ENCODE assay signal across 8 cellular contexts in genomic region chr18:11946756-11947155, GRCh38. TPM values are rescaled to one million over a fixed set of nuclear protein-coding genes. Genes with fewer than 3 reads are reported as not detected.
DNase-seq lines count a peak whose midpoint lies in the region; ATAC-seq, FAIRE-seq and TF ChIP-seq lines count a peak whose summit lies in the region.

No MANE protein-coding gene starts in this region.

- H3K9me3 ChIP-seq in A549 (no peaks in the 10 kb centered on the region), ascending aorta (no peaks in the 10 kb centered on the region), suprapubic skin (no peaks in the 10 kb centered on the region)

- TF ChIP-seq RAD21 in A549 (conservative IDR thresholded peaks at IDR 0.05 in 1 of 2, IDR thresholded peaks at IDR 0.05 in 1 of 2) = no peak

- POLR2A ChIA-PET in A549 (lab: Yijun Ruan, JAX) = interaction anchor here (1.1 to 4.7 kb wide), 6 partner anchors 9 to 48 kb away, joined by 3 to 50 read pairs (median 4); partner anchors contain the start of gene IMPA2
- POLR2A ChIA-PET in activated CD4-positive, alpha-beta memory T cell treated with anti-CD3 and anti-CD28 coated beads, Interleukin-2, amount 10 ng/mL, durations not matched to agents 7 days and 5 days (lab: Charles Lee) = interaction anchor here (0.7 to 2.7 kb wide), 3 partner anchors 34 to 92 kb away, joined by 3 to 21 read pairs (median 3); partner anchors contain the start of gene IMPA2

- TF ChIP-seq POLR2A in A549 (IDR thresholded peaks at IDR 0.05; ENCODE audit: low read length) (no peak), suprapubic skin (IDR thresholded peaks at IDR 0.05) (no peak)

- H3K4me2 ChIP-seq in A549 = peak overlapping the region; percentile 76

- CTCF ChIA-PET in A549 (lab: Yijun Ruan, JAX) = interaction anchor here (0.7 to 21.3 kb wide), 7 partner anchors 9 to 93 kb away, joined by 3 to 435 read pairs (median 5); partner anchors contain the start of gene IMPA2
- CTCF ChIA-PET in activated CD4-positive, alpha-beta memory T cell treated with anti-CD3 and anti-CD28 coated beads, Interleukin-2, amount 10 ng/mL, durations not matched to agents 7 days and 5 days (lab: Charles Lee) = interaction anchor here (0.6 to 3.9 kb wide), 4 partner anchors 9 to 92 kb away, joined by 4 to 21 read pairs (median 13); no protein-coding TSS in a partner anchor

- no peaks in the 10 kb centered on the region for H3K36me3 ChIP-seq in ascending aorta
- no peaks in the 10 kb centered on the region for H3K36me3 ChIP-seq in suprapubic skin

- no peaks in the 10 kb centered on the region for H3K9me3 Mint-ChIP-seq in activated CD4-positive, alpha-beta memory T cell treated with anti-CD3 and anti-CD28 coated beads, Interleukin-2, amount 10 ng/mL, durations not matched to agents 7 days and 5 days

- peaks cover 35% of the 10 kb centered on the region for H3K4me1 ChIP-seq in A549
- peaks cover 3 to 14% of the 10 kb centered on the region in 2 donors for H3K4me1 ChIP-seq in ascending aorta
- peaks cover 31% of the 10 kb centered on the region for H3K4me1 ChIP-seq in suprapubic skin

- no peak overlapping the region for H3K27ac Mint-ChIP-seq in activated CD4-positive, alpha-beta memory T cell treated with anti-CD3 and anti-CD28 coated beads, Interleukin-2, amount 10 ng/mL, durations not matched to agents 7 days and 5 days

- intact Hi-C loops in ascending aorta (cut with DNase I) (loop anchor here (1.0 to 5.0 kb wide), 4 partner anchors 35 to 331 kb away; partner anchors contain the start of genes GNAL, IMPA2 and MPPE1), left colon (cut with DNase I, micrococcal nuclease) (no loop called here)

- H3K4me1 Mint-ChIP-seq in activated CD4-positive, alpha-beta memory T cell treated with anti-CD3 and anti-CD28 coated beads, Interleukin-2, amount 10 ng/mL, durations not matched to agents 7 days and 5 days = peaks cover 21% of the 10 kb centered on the region

- no peak for TF ChIP-seq EP300 in A549 (IDR thresholded peaks at IDR 0.05)
- TF ChIP-seq EP300 in suprapubic skin (IDR thresholded peaks at IDR 0.05) = no peak

- TF ChIP-seq CTCF in A549 (IDR thresholded peaks at IDR 0.05) (no peak), ascending aorta (IDR thresholded peaks at IDR 0.05) (no peak), suprapubic skin (IDR thresholded peaks at IDR 0.05) (no peak)

- H3K27me3 ChIP-seq in ascending aorta = no peaks in the 10 kb centered on the region
- no peaks in the 10 kb centered on the region for H3K27me3 ChIP-seq in suprapubic skin

- ATAC-seq in A549 (peak; percentile 42 to 64; a peak in 3 of 6 replicates), HG02840 (IDR thresholded peaks at IDR 0.05; ENCODE audit: low FRiP score, unreplicated experiment) (peak; percentile 20), left colon (peak; percentile 42), HG02870 (IDR thresholded peaks at IDR 0.05; ENCODE audit: unreplicated experiment) (no peak)

- FAIRE-seq in A549 (lab: Jason Lieb, UNC) = no peak

- H3K4me3 Mint-ChIP-seq in activated CD4-positive, alpha-beta memory T cell treated with anti-CD3 and anti-CD28 coated beads, Interleukin-2, amount 10 ng/mL, durations not matched to agents 7 days and 5 days = no peak overlapping the region

- H3K27ac ChIP-seq in A549 = peak overlapping the region; percentile 98 to 100
- peak overlapping the region; percentile 84 to 99 for H3K27ac ChIP-seq in ascending aorta
- H3K27ac ChIP-seq in suprapubic skin = peak overlapping the region; percentile 91

- no peaks in the 10 kb centered on the region for H3K27me3 Mint-ChIP-seq in activated CD4-positive, alpha-beta memory T cell treated with anti-CD3 and anti-CD28 coated beads, Interleukin-2, amount 10 ng/mL, durations not matched to agents 7 days and 5 days

- no peaks in the 10 kb centered on the region for H3K36me3 Mint-ChIP-seq in activated CD4-positive, alpha-beta memory T cell treated with anti-CD3 and anti-CD28 coated beads, Interleukin-2, amount 10 ng/mL, durations not matched to agents 7 days and 5 days (ENCODE audit: low read depth)

- H3K4me3 ChIP-seq in A549 (peak overlapping the region; percentile 49), ascending aorta (peak overlapping the region; percentile 64 to 66), suprapubic skin (peak overlapping the region; percentile 61)

- DNase-seq in A549 (ENCODE audit: low read depth in 1 of 2, low spot score in 1 of 2) = no peak
- DNase-seq in ascending aorta (ENCODE audit: low spot score in 2 of 2) = peak in 1 of 2 donors; percentile 74
- DNase-seq in left colon = peak in 1 of 2 donors; percentile 38
- no peak for DNase-seq in suprapubic skin (ENCODE audit: low spot score in 2 of 2)
- no peak for DNase-seq in activated CD4-positive, alpha-beta memory T cell treated with anti-CD3 and anti-CD28 coated beads, Interleukin-2, amount 10 ng/mL, durations not matched to agents 7 days and 5 days
- no peak for DNase-seq in NCI-H2196 treated with DMSO at 0.1 percent for 48 hours (lab: John Stamatoyannopoulos, UW; ENCODE audit: unreplicated experiment)

- 23% methylated on average over 3 of the region's 3 CpGs for WGBS in A549 (ENCODE audit: missing lambda C conversion rate)
- WGBS in suprapubic skin = 23% methylated on average over 3 of the region's 3 CpGs

TF ChIP-seq in A549, 52 proteins besides CTCF, POLR2A, EP300 and RAD21:
- no peak for TF ChIP-seq MAFK (IDR thresholded peaks at IDR 0.05; ENCODE audit: partially characterized antibody)
- no peak for TF ChIP-seq KDM1A (IDR thresholded peaks at IDR 0.05; ENCODE audit: low read depth)
- no peak for TF ChIP-seq CHD4 (IDR thresholded peaks at IDR 0.05; ENCODE audit: borderline replicate concordance)
- no peak for TF ChIP-seq USF2 (IDR thresholded peaks at IDR 0.05)
- no peak for TF ChIP-seq HDAC2 (IDR thresholded peaks at IDR 0.05)
- no peak for TF ChIP-seq MAX (IDR thresholded peaks at IDR 0.05)
- no peak for TF ChIP-seq ZSCAN20 (CRISPR knock-in tag; IDR thresholded peaks at IDR 0.05)
- TF ChIP-seq, protein P1, sequence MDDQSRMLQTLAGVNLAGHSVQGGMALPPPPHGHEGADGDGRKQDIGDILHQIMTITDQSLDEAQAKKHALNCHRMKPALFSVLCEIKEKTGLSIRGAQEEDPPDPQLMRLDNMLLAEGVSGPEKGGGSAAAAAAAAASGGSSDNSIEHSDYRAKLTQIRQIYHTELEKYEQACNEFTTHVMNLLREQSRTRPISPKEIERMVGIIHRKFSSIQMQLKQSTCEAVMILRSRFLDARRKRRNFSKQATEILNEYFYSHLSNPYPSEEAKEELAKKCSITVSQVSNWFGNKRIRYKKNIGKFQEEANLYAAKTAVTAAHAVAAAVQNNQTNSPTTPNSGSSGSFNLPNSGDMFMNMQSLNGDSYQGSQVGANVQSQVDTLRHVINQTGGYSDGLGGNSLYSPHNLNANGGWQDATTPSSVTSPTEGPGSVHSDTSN (IDR thresholded peaks at IDR 0.05) = no peak
- no peak for TF ChIP-seq FOSB (CRISPR knock-in tag; IDR thresholded peaks at IDR 0.05)
- TF ChIP-seq RNF2 (IDR thresholded peaks at IDR 0.05; ENCODE audit: borderline replicate concordance, low read depth) = no peak
- no peak for TF ChIP-seq RCOR1 (IDR thresholded peaks at IDR 0.05; ENCODE audit: low read depth, low read length)
- no peak for TF ChIP-seq MAZ (IDR thresholded peaks at IDR 0.05; ENCODE audit: borderline replicate concordance, low read depth, low read length)
- TF ChIP-seq ZFP36 (IDR thresholded peaks at IDR 0.05; ENCODE audit: borderline replicate concordance, partially characterized antibody) = no peak
- TF ChIP-seq TP53 (CRISPR knock-in tag; IDR thresholded peaks at IDR 0.05) = no peak

RNA-seq across cellular contexts. Expression of gene IMPA2, which starts 34.6 kb away (rescaled TPM):
- 35.1 and 41.0 TPM in 2 replicates for polyA plus RNA-seq in A549 (2011; rRNA removed)
- 59.4 and 75.6 TPM in 2 replicates for polyA plus RNA-seq in A549 (2012; cell fraction: cytosol; rRNA removed)
- 72.3 and 88.3 TPM in 2 replicates for polyA plus RNA-seq in A549 (2012; cell fraction: nucleus; rRNA removed)
- polyA plus RNA-seq in A549 (2017; fragmentation: RNase III; extraction: RNeasy Plus Mini Kit Qiagen cat#74134 plus additional on column Dnase treatment) = 50.9 to 75.6 TPM (median 65.3 TPM) in 3 replicates
- polyA minus RNA-seq in A549 (2011; rRNA and poly(A)+ RNA removed) = 30.7 and 42.3 TPM in 2 replicates
- total RNA-seq in ascending aorta = 43.4 TPM
- total RNA-seq in left colon = 100 to 1,000 TPM; 114 to 135 TPM
- 100 to 1,000 TPM; 234 to 396 (median 363) TPM for total RNA-seq in suprapubic skin
- total RNA-seq in activated CD4-positive, alpha-beta memory T cell treated with anti-CD3 and anti-CD28 coated beads, Interleukin-2, amount 10 ng/mL, durations not matched to agents 7 days and 5 days = 10 to 100 TPM; 12.6 to 15.4 TPM

RNA-seq across cellular contexts. Expression of gene MPPE1, which starts 38.6 kb away (rescaled TPM):
- polyA plus RNA-seq in A549 (2011; rRNA removed) (23.2 and 26.4 TPM in 2 replicates), A549 (2017; fragmentation: RNase III; extraction: RNeasy Plus Mini Kit Qiagen cat#74134 plus additional on column Dnase treatment) (18.5 to 20.4 TPM (median 19.5 TPM) in 3 replicates)
- 13.3 and 15.1 TPM in 2 replicates for polyA plus RNA-seq in A549 (2012; cell fraction: cytosol; rRNA removed)
- 29.2 and 33.9 TPM in 2 replicates for polyA plus RNA-seq in A549 (2012; cell fraction: nucleus; rRNA removed)
- polyA minus RNA-seq in A549 (2011; rRNA and poly(A)+ RNA removed) = 12.9 and 18.9 TPM in 2 replicates
- total RNA-seq in ascending aorta (18.9 TPM), left colon (10 to 100 TPM; 57.9 to 61.0 TPM), suprapubic skin (10 to 100 TPM; 28.2 to 84.2 (median 40.3) TPM)
- 10 to 100 TPM; 51.0 to 54.4 TPM for total RNA-seq in activated CD4-positive, alpha-beta memory T cell treated with anti-CD3 and anti-CD28 coated beads, Interleukin-2, amount 10 ng/mL, durations not matched to agents 7 days and 5 days
